8 cellular contexts compared by ENCODE assay signal in the genomic region with DNA sequence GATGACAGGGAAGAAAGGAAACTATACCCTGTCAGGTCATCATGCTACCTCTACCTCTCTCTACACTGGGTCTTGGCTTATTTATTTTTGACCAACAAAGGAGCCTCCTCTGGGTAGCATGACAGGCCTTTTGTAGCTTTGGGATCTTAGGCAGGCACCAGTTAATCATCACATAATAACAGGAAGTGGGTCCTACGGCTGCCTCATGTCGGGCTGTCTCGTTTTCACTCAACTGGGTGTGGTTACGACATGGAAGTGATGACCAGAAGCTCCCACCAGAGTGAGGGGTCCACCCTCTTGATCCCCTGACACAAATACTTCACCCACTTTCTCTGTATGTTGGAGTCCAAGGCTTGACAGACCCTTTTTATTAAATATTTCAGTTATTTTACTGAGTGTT.
DNase-seq lines count a peak whose midpoint lies in the region; ATAC-seq and TF ChIP-seq lines count a peak whose summit lies in the region.

No MANE protein-coding gene starts in this region.

- no peak for TF ChIP-seq CTCF in CD8-positive, alpha-beta T cell (IDR thresholded peaks at IDR 0.05)
- no peak for TF ChIP-seq CTCF in left lung (IDR thresholded peaks at IDR 0.05)

- no peaks in the 10 kb centered on the region for H3K36me3 Mint-ChIP-seq in CD8-positive, alpha-beta T cell
- no peaks in the 10 kb centered on the region for H3K36me3 Mint-ChIP-seq in activated naive CD4-positive, alpha-beta T cell treated with anti-CD3 and anti-CD28 coated beads, Interleukin-2, amount 50 U/mL, for 24 hours

- no peaks in the 10 kb centered on the region for H3K27me3 ChIP-seq in CD8-positive, alpha-beta T cell (ENCODE audit: insufficient read depth, low read length)
- no peaks in the 10 kb centered on the region for H3K27me3 ChIP-seq in left lung

- H3K9me3 Mint-ChIP-seq in CD8-positive, alpha-beta T cell = no peaks in the 10 kb centered on the region
- no peaks in the 10 kb centered on the region for H3K9me3 Mint-ChIP-seq in activated naive CD4-positive, alpha-beta T cell treated with anti-CD3 and anti-CD28 coated beads, Interleukin-2, amount 50 U/mL, for 24 hours

- H3K4me3 Mint-ChIP-seq in CD8-positive, alpha-beta T cell = peak overlapping the region; percentile 69
- peak overlapping the region; percentile 34 for H3K4me3 Mint-ChIP-seq in activated naive CD4-positive, alpha-beta T cell treated with anti-CD3 and anti-CD28 coated beads, Interleukin-2, amount 50 U/mL, for 24 hours

- no peak overlapping the region for H3K27ac ChIP-seq in CD8-positive, alpha-beta T cell (ENCODE audit: low read depth, low read length)
- peak overlapping the region in 1 of 2 donors; percentile 84 for H3K27ac ChIP-seq in left lung

- peaks cover 36% of the 10 kb centered on the region for H3K4me1 Mint-ChIP-seq in CD8-positive, alpha-beta T cell (ENCODE audit: low read depth)
- peaks cover 36% of the 10 kb centered on the region for H3K4me1 Mint-ChIP-seq in activated naive CD4-positive, alpha-beta T cell treated with anti-CD3 and anti-CD28 coated beads, Interleukin-2, amount 50 U/mL, for 24 hours

- H3K27me3 Mint-ChIP-seq in CD8-positive, alpha-beta T cell (ENCODE audit: low read depth) = no peaks in the 10 kb centered on the region
- H3K27me3 Mint-ChIP-seq in activated naive CD4-positive, alpha-beta T cell treated with anti-CD3 and anti-CD28 coated beads, Interleukin-2, amount 50 U/mL, for 24 hours = no peaks in the 10 kb centered on the region

- H3K36me3 ChIP-seq in CD8-positive, alpha-beta T cell (ENCODE audit: insufficient read depth, low read length) = no peaks in the 10 kb centered on the region
- H3K36me3 ChIP-seq in left lung = no peaks in the 10 kb centered on the region

- peak; percentile 42 for ATAC-seq in CD8-positive, alpha-beta T cell
- ATAC-seq in GM19467 (IDR thresholded peaks at IDR 0.05; ENCODE audit: unreplicated experiment) (peak; percentile 99), HG03457 (IDR thresholded peaks at IDR 0.05; ENCODE audit: unreplicated experiment) (peak; percentile 99), left lung (no peak), left lobe of liver (no peak)

- peaks cover 14% of the 10 kb centered on the region for H3K4me1 ChIP-seq in CD8-positive, alpha-beta T cell (ENCODE audit: insufficient read depth, low read length)
- H3K4me1 ChIP-seq in left lung = peaks cover 39 to 54% of the 10 kb centered on the region in 2 donors

- DNase-seq in CD8-positive, alpha-beta T cell = peak in 4 of 7 experiments; percentile 8 to 61 (median 18)
- DNase-seq in NCI-H774 (lab: John Stamatoyannopoulos, UW) (no peak), NCI-H2227 (lab: John Stamatoyannopoulos, UW; ENCODE audit: unreplicated experiment) (no peak), left lung (no peak), left lobe of liver (ENCODE audit: low spot score) (no peak)

- H3K4me3 ChIP-seq in CD8-positive, alpha-beta T cell (ENCODE audit: low read depth, low read length) = no peak overlapping the region
- H3K4me3 ChIP-seq in left lung = no peak overlapping the region

- CTCF ChIA-PET in CD8-positive, alpha-beta T cell (lab: Charles Lee) = interaction anchor here (0.8 to 1.0 kb wide), 2 partner anchors 9 to 10 kb away, joined by 3 read pairs; no protein-coding TSS in a partner anchor

- POLR2A ChIA-PET in CD8-positive, alpha-beta T cell (lab: Charles Lee) = interaction anchor here (4.1 kb wide), 1 partner anchor 10 kb away, joined by 19 read pairs; no protein-coding TSS in a partner anchor

- H3K27ac Mint-ChIP-seq in CD8-positive, alpha-beta T cell = peak overlapping the region; percentile 72
- peak overlapping the region; percentile 57 for H3K27ac Mint-ChIP-seq in activated naive CD4-positive, alpha-beta T cell treated with anti-CD3 and anti-CD28 coated beads, Interleukin-2, amount 50 U/mL, for 24 hours

- intact Hi-C loops in CD8-positive, alpha-beta T cell (cut with DNase I, micrococcal nuclease) = no loop called here
- intact Hi-C loops in left lung (cut with DNase I) = no loop called here

- H3K9me3 ChIP-seq in CD8-positive, alpha-beta T cell (ENCODE audit: low read length) = no peaks in the 10 kb centered on the region
- H3K9me3 ChIP-seq in left lung = no peaks in the 10 kb centered on the region

Comparison
In these comparisons a context has a peak if more than half of its experiments do, and no peak if none do; other contexts are left out.
1. ATAC-seq: peak in CD8-positive, alpha-beta T cell (single experiment), GM19467 (single experiment) and HG03457 (single experiment); none in left lung (single experiment) and left lobe of liver (single experiment).
2. DNase-seq: peak in CD8-positive, alpha-beta T cell (4 of 7); none in NCI-H774 (single experiment), NCI-H2227 (single experiment), left lung (0 of 2) and left lobe of liver (single experiment).